ENCODE assay signal across 8 cellular contexts in genomic region chr6:122381494-122382083, GRCh38. TPM values are rescaled to one million over a fixed set of nuclear protein-coding genes. Genes with fewer than 3 reads are reported as not detected.
DNase-seq lines count a peak whose midpoint lies in the region; ATAC-seq and TF ChIP-seq lines count a peak whose summit lies in the region.

No MANE protein-coding gene starts in this region.

- no peak overlapping the region for H3K27ac ChIP-seq in PC-9

- no peaks in the 10 kb centered on the region for H3K36me3 ChIP-seq in PC-9 (ENCODE audit: low read depth)

- peaks cover 15% of the 10 kb centered on the region for H3K27me3 Mint-ChIP-seq in activated T-cell treated with anti-CD3 and anti-CD28 coated beads, Interleukin-2, amount 50 U/mL, for 72 hours (ENCODE audit: low read depth)

- 0 out of 2 replicates have a peak, but pooled peaks cover 4% of the 10 kb centered on the region for H3K9me3 ChIP-seq in PC-9 (ENCODE audit: insufficient read depth, low read depth)

- BruUV-seq in PC-9 (replicated peaks; lab: Mats Ljungman, UMichigan) = no TSS peak

- no peak overlapping the region for H3K4me2 ChIP-seq in PC-9

- H3K79me2 ChIP-seq in PC-9 (ENCODE audit: low read depth) = no peaks in the 10 kb centered on the region

- CTCF ChIA-PET in PC-9 (lab: Charles Lee) = no interaction called here

- no peaks in the 10 kb centered on the region for H4K20me1 ChIP-seq in PC-9 (ENCODE audit: insufficient read depth)

- H3K4me3 ChIP-seq in PC-9 (no peak overlapping the region), fibroblast of villous mesenchyme (ENCODE audit: low read depth, low read length) (no peak overlapping the region)

- peak; percentile 87 for ATAC-seq in GM21423 (IDR thresholded peaks at IDR 0.05; ENCODE audit: unreplicated experiment)
- peak; percentile 82 to 84 for ATAC-seq in activated T-cell treated with anti-CD3 and anti-CD28 coated beads, Interleukin-2, amount 50 U/mL, for 72 hours (replicated peaks in 1 of 2)
- peak; percentile 81 for ATAC-seq in omental fat pad (ENCODE audit: low FRiP score)

- peak; percentile 32 for DNase-seq in DMS79 treated with DMSO at 0.1 percent for 48 hours (lab: John Stamatoyannopoulos, UW)
- peak; percentile 29 for DNase-seq in HS-27A (ENCODE audit: low read depth)
- peak in 1 of 2 experiments; percentile 34 for DNase-seq in PC-9
- DNase-seq in activated T-cell treated with anti-CD3 and anti-CD28 coated beads, Interleukin-2, amount 50 U/mL, for 72 hours = peak; percentile 55 to 60
- peak; percentile 83 for DNase-seq in fibroblast of villous mesenchyme (ENCODE audit: low read depth)
- DNase-seq in omental fat pad (ENCODE audit: low spot score) = no peak
- peak; percentile 62 for DNase-seq in ureter (ENCODE audit: low spot score)

- H3K4me3 Mint-ChIP-seq in activated T-cell treated with anti-CD3 and anti-CD28 coated beads, Interleukin-2, amount 50 U/mL, for 72 hours = no peak overlapping the region

- intact Hi-C loops in PC-9 (cut with micrococcal nuclease; ENCODE audit: unreplicated experiment) = loop anchor here (1.0 to 5.0 kb wide), 2 partner anchors 149 to 456 kb away; no protein-coding TSS in a partner anchor

- H3K9me3 Mint-ChIP-seq in activated T-cell treated with anti-CD3 and anti-CD28 coated beads, Interleukin-2, amount 50 U/mL, for 72 hours = no peaks in the 10 kb centered on the region

- H3K4me1 ChIP-seq in PC-9 (replicated peaks; ENCODE audit: insufficient read depth) = 0 out of 2 replicates have a peak, but pooled peaks cover 3% of the 10 kb centered on the region

- TF ChIP-seq CTCF in PC-9 (conservative IDR thresholded peaks at IDR 0.05) = peak; percentile 84
- TF ChIP-seq CTCF in fibroblast of villous mesenchyme (IDR thresholded peaks at IDR 0.05; ENCODE audit: insufficient read depth, low read depth, low read length) = peak; percentile 79
- no peak for TF ChIP-seq CTCF in omental fat pad (IDR thresholded peaks at IDR 0.05)

- H2AFZ ChIP-seq in PC-9 = no peak overlapping the region

- no peaks in the 10 kb centered on the region for H3K36me3 Mint-ChIP-seq in activated T-cell treated with anti-CD3 and anti-CD28 coated beads, Interleukin-2, amount 50 U/mL, for 72 hours (ENCODE audit: insufficient read depth in 2 of 2)

- H3K27ac Mint-ChIP-seq in activated T-cell treated with anti-CD3 and anti-CD28 coated beads, Interleukin-2, amount 50 U/mL, for 72 hours = no peak overlapping the region

- H3K27me3 ChIP-seq in PC-9 (ENCODE audit: insufficient read depth, low read depth) = no peaks in the 10 kb centered on the region

- no peaks in the 10 kb centered on the region for H3F3A ChIP-seq in PC-9 (ENCODE audit: insufficient read depth, low read depth)

- POLR2A ChIA-PET in PC-9 (lab: Charles Lee; ENCODE audit: unreplicated experiment) = no interaction called here

- no peaks in the 10 kb centered on the region for H3K9me2 ChIP-seq in PC-9 (ENCODE audit: insufficient read depth)

- H3K4me1 Mint-ChIP-seq in activated T-cell treated with anti-CD3 and anti-CD28 coated beads, Interleukin-2, amount 50 U/mL, for 72 hours (ENCODE audit: low read depth) = peaks cover 11% of the 10 kb centered on the region

RNA-seq across cellular contexts. Expression of gene HSF2, which starts 17.9 kb away (rescaled TPM):
- total RNA-seq in PC-9 (2021) = 12.4 and 15.5 TPM in 2 replicates
- 10 to 100 TPM; 15.1 to 20.0 TPM for total RNA-seq in activated T-cell treated with anti-CD3 and anti-CD28 coated beads, Interleukin-2, amount 50 U/mL, for 72 hours
- 21.3 and 36.7 TPM in 2 replicates for total RNA-seq in fibroblast of villous mesenchyme
- 10 to 100 TPM in 3 of 4 donors, 1 to 10 TPM in 1; 8.9 to 19.5 (median 13.5) TPM for total RNA-seq in omental fat pad
- total RNA-seq in ureter = 10.3 TPM

Comparison
In these comparisons a context has a peak if more than half of its experiments do, and no peak if none do; other contexts are left out.
1. CTCF ChIP-seq: peak in PC-9 (single experiment) and fibroblast of villous mesenchyme (single experiment); none in omental fat pad (0 of 3).
2. Peak in every context shown above with its lines, with median percentiles within 50 percentile points of each other: ATAC-seq.